In genomic region chr12:121579190-121579791, GRCh38 we compare ENCODE assay signal across 8 cellular contexts. TPM values are rescaled to one million over a fixed set of nuclear protein-coding genes. Genes with fewer than 3 reads are reported as not detected.
DNase-seq lines count a peak whose midpoint lies in the region; ATAC-seq lines count a peak whose summit lies in the region.

No MANE protein-coding gene starts in this region.

- H3K9ac ChIP-seq in iPS-15b (ENCODE audit: low read depth, low read length) (peak overlapping the region; percentile 80), skeletal muscle tissue (ENCODE audit: low read depth in 1 of 3, low read length in 3 of 3) (peak overlapping the region; percentile 79 to 87 (median 85))

- DNase-seq in DMS53 (lab: John Stamatoyannopoulos, UW) (peak; percentile 61), DMS53 treated with DMSO at 0.1 percent for 48 hours (lab: John Stamatoyannopoulos, UW; ENCODE audit: unreplicated experiment) (no peak), RPMI7951 (ENCODE audit: low read depth) (peak; percentile 16), anterior cingulate cortex (lab: John Stamatoyannopoulos, UW) (peak in 36 of 58 donors; percentile 11 to 60 (median 34)), superior temporal gyrus (ENCODE audit: extremely low spot score) (no peak)

- peak overlapping the region; percentile 87 for H3K4me3 ChIP-seq in iPS-15b (ENCODE audit: low read depth, low read length)
- H3K4me3 ChIP-seq in skeletal muscle tissue (ENCODE audit: low read length in 3 of 3), result peak overlapping the region; percentile 58 to 87 (median 76)

- H3K4me1 ChIP-seq in iPS-15b (ENCODE audit: control insufficient read depth, insufficient read depth, low read length) (peaks cover 26% of the 10 kb centered on the region), skeletal muscle tissue (ENCODE audit: control insufficient read depth in 3 of 3, insufficient read depth in 3 of 3, low read length in 3 of 3) (peaks cover 21 to 38% (median 37%) of the 10 kb centered on the region in 3 donors)

- H3K27ac ChIP-seq in skeletal muscle tissue (ENCODE audit: low read depth, low read length), result peak overlapping the region; percentile 68

- no peaks in the 10 kb centered on the region for H3K27me3 ChIP-seq in iPS-15b (ENCODE audit: control insufficient read depth, insufficient read depth, low read length)
- H3K27me3 ChIP-seq in skeletal muscle tissue (ENCODE audit: control insufficient read depth in 3 of 3, insufficient read depth in 3 of 3, low read length in 3 of 3), result no peaks in the 10 kb centered on the region

- no peak for ATAC-seq in GM18867 (IDR thresholded peaks at IDR 0.05; ENCODE audit: unreplicated experiment)

- peaks cover 19% of the 10 kb centered on the region for H3K36me3 ChIP-seq in iPS-15b (ENCODE audit: control insufficient read depth, insufficient read depth, low read length)
- H3K36me3 ChIP-seq in skeletal muscle tissue (ENCODE audit: control insufficient read depth in 3 of 3, insufficient read depth in 3 of 3, low read length in 3 of 3), result peaks cover 2 to 14% (median 8%) of the 10 kb centered on the region in 3 donors

- H3K9me3 ChIP-seq in iPS-15b (ENCODE audit: control insufficient read depth, insufficient read depth, low read length) (no peaks in the 10 kb centered on the region), skeletal muscle tissue (ENCODE audit: control insufficient read depth in 3 of 3, low read length in 3 of 3) (no peaks in the 10 kb centered on the region)

RNA-seq across cellular contexts. Expression of gene KDM2B, which starts 1.5 kb away (rescaled TPM):
- 11.5 and 20.1 TPM in 2 replicates for total RNA-seq in RPMI7951 (2014; rRNA removed; shearing (Covaris generic))
- total RNA-seq in skeletal muscle tissue, result 28.7 TPM

RNA-seq across cellular contexts. Expression of gene ORAI1, which starts 47.0 kb away (rescaled TPM):
- 13.6 and 14.5 TPM in 2 replicates for total RNA-seq in RPMI7951 (2014; rRNA removed; shearing (Covaris generic))
- 10.4 TPM for total RNA-seq in skeletal muscle tissue

Comparison
In these comparisons a context has a peak if more than half of its experiments do, and no peak if none do; other contexts are left out.
1. DNase-seq: peak in DMS53 (single experiment), RPMI7951 (single experiment) and anterior cingulate cortex (36 of 58); none in DMS53 treated with DMSO at 0.1 percent for 48 hours (single experiment) and superior temporal gyrus (single experiment).